In genomic region chr1:13593511-13594131, GRCh38 we compare ENCODE assay signal across 11 cellular contexts. TPM values are rescaled to one million over a fixed set of nuclear protein-coding genes. Genes with fewer than 3 reads are reported as not detected.
A peak's percentile ranks its signal among the peaks of the same experiment; 100 is the strongest.
DNase-seq lines count a peak whose midpoint lies in the region; ATAC-seq, FAIRE-seq and TF ChIP-seq lines count a peak whose summit lies in the region.
"Had no signal": no experiment of that assay in that cellular context is flagged by ENCODE, and none has a peak within 500 bp of the region (broad histone marks: within the 10 kb centered on the region; RNA-seq: fewer than 3 reads in every experiment).

No MANE protein-coding gene starts in this region.

- H3K27me3 Mint-ChIP-seq in endothelial cell (ENCODE audit: unreplicated experiment), result peaks cover 4% of the 10 kb centered on the region
- H3K27me3 Mint-ChIP-seq in stimulated activated naive CD8-positive, alpha-beta T cell treated with anti-CD3 and anti-CD28 coated beads, Interleukin-15, amount 100 ng/mL, for 72 hours, result peaks cover 49% of the 10 kb centered on the region

- H3K9ac ChIP-seq in skeletal muscle tissue (ENCODE audit: low read depth in 1 of 3, low read length in 3 of 3), result peak overlapping the region in 2 of 3 donors; percentile 9 to 28

- H3K36me3 ChIP-seq in skeletal muscle tissue (ENCODE audit: control insufficient read depth in 3 of 3, insufficient read depth in 3 of 3, low read length in 3 of 3), result peaks cover 0 to 8% (median 6%) of the 10 kb centered on the region in 3 donors

- intact Hi-C loops in dorsolateral prefrontal cortex (cut with DNase I), result no loop called here

- H3K27me3 ChIP-seq in dorsolateral prefrontal cortex (no peaks in the 10 kb centered on the region), skeletal muscle tissue (ENCODE audit: control insufficient read depth in 3 of 3, insufficient read depth in 3 of 3, low read length in 3 of 3) (no peaks in the 10 kb centered on the region)

- H3K27ac Mint-ChIP-seq in endothelial cell (ENCODE audit: unreplicated experiment), result no peak overlapping the region
- H3K27ac Mint-ChIP-seq in stimulated activated naive CD8-positive, alpha-beta T cell treated with anti-CD3 and anti-CD28 coated beads, Interleukin-15, amount 100 ng/mL, for 72 hours, result no peak overlapping the region

- no peak for FAIRE-seq in urothelium cell line (lab: Jason Lieb, UNC)
- FAIRE-seq: islet of Langerhans had no signal

- peaks cover 4% of the 10 kb centered on the region for H3K4me1 Mint-ChIP-seq in endothelial cell (ENCODE audit: unreplicated experiment)
- H3K4me1 Mint-ChIP-seq in stimulated activated naive CD8-positive, alpha-beta T cell treated with anti-CD3 and anti-CD28 coated beads, Interleukin-15, amount 100 ng/mL, for 72 hours, result no peaks in the 10 kb centered on the region

- no peak overlapping the region for H3K4me3 ChIP-seq in dorsolateral prefrontal cortex
- no peak overlapping the region for H3K4me3 ChIP-seq in skeletal muscle tissue (ENCODE audit: low read length in 3 of 3)

- H3K27ac ChIP-seq in dorsolateral prefrontal cortex, result peak overlapping the region in 32 of 59 donors; percentile 3 to 81 (median 38)
- H3K27ac ChIP-seq in skeletal muscle tissue (ENCODE audit: low read depth, low read length), result peak overlapping the region; percentile 73

- peaks cover 13 to 25% (median 15%) of the 10 kb centered on the region in 3 donors for H3K4me1 ChIP-seq in skeletal muscle tissue (ENCODE audit: control insufficient read depth in 3 of 3, insufficient read depth in 3 of 3, low read length in 3 of 3)

- ATAC-seq in stimulated activated naive CD8-positive, alpha-beta T cell treated with anti-CD3 and anti-CD28 coated beads, Interleukin-15, amount 100 ng/mL, for 72 hours, result no peak

- peak; percentile 84 for DNase-seq in HT1080 (ENCODE audit: low read depth)
- peak in 2 of 10 donors; percentile 10 to 35 for DNase-seq in dorsolateral prefrontal cortex
- peak; percentile 81 for DNase-seq in left kidney (ENCODE audit: low read depth, low spot score)
- no peak for DNase-seq in urothelium cell line (ENCODE audit: low spot score)
- no peak for DNase-seq in endothelial cell (ENCODE audit: low spot score)
- no peak for DNase-seq in stimulated activated naive CD8-positive, alpha-beta T cell treated with anti-CD3 and anti-CD28 coated beads, Interleukin-15, amount 100 ng/mL, for 72 hours
- no peak for DNase-seq in NOMO-1 (lab: John Stamatoyannopoulos, UW; ENCODE audit: unreplicated experiment in 2 of 2)
- DNase-seq: DND-41, NCI-H524 treated with DMSO at 0.1 percent for 48 hours had no signal

- H3K9me3 ChIP-seq in skeletal muscle tissue (ENCODE audit: control insufficient read depth in 3 of 3, low read length in 3 of 3), result no peaks in the 10 kb centered on the region

- H3K36me3 Mint-ChIP-seq in endothelial cell (ENCODE audit: low read depth, unreplicated experiment), result peaks cover 4% of the 10 kb centered on the region

- no peak overlapping the region for H3K4me3 Mint-ChIP-seq in endothelial cell (ENCODE audit: unreplicated experiment)
- H3K4me3 Mint-ChIP-seq in stimulated activated naive CD8-positive, alpha-beta T cell treated with anti-CD3 and anti-CD28 coated beads, Interleukin-15, amount 100 ng/mL, for 72 hours, result no peak overlapping the region

- TF ChIP-seq CTCF in dorsolateral prefrontal cortex (IDR thresholded peaks at IDR 0.05 in 54 of 56, conservative IDR thresholded peaks at IDR 0.05 in 2 of 56; ENCODE audit: low read depth in 1 of 56, partially characterized antibody in 56 of 56), result no peak
- no peak for TF ChIP-seq CTCF in endothelial cell (IDR thresholded peaks at IDR 0.05; ENCODE audit: unreplicated experiment)

- H3K9me3 Mint-ChIP-seq in endothelial cell (ENCODE audit: unreplicated experiment), result no peaks in the 10 kb centered on the region
- peaks cover 0 to 8% of the 10 kb centered on the region in 2 donors for H3K9me3 Mint-ChIP-seq in stimulated activated naive CD8-positive, alpha-beta T cell treated with anti-CD3 and anti-CD28 coated beads, Interleukin-15, amount 100 ng/mL, for 72 hours

RNA-seq across cellular contexts. Expression of gene PDPN, which starts 10.0 kb away (rescaled TPM):
- 8.7 and 16.3 TPM in 2 replicates for total RNA-seq in HT1080 (2014; rRNA removed; shearing (Covaris generic))
- polyA plus RNA-seq in HT1080 (2015; cell fraction: cytosol; rRNA removed), result 12.7 and 13.2 TPM in 2 replicates
- 9.3 and 11.9 TPM in 2 replicates for polyA plus RNA-seq in HT1080 (2015; cell fraction: nucleus; rRNA removed)
- total RNA-seq in dorsolateral prefrontal cortex (10 to 100 TPM in 47 of 120 experiments, 1 to 10 TPM in 73; 3.9 to 37.7 (median 9.2) TPM), skeletal muscle tissue (13.6 TPM), endothelial cell (ENCODE audit: unreplicated experiment) (4.3 TPM)

Comparison
In these comparisons a context has a peak if more than half of its experiments do, and no peak if none do; other contexts are left out.
1. DNase-seq: peak in HT1080 (single experiment) and left kidney (single experiment); none in urothelium cell line (single experiment), endothelial cell (single experiment), stimulated activated naive CD8-positive, alpha-beta T cell treated with anti-CD3 and anti-CD28 coated beads, Interleukin-15, amount 100 ng/mL, for 72 hours (0 of 2) and NOMO-1 (0 of 2).